Comparison of ENCODE assay signal across 1 cellular context in the genomic region with DNA sequence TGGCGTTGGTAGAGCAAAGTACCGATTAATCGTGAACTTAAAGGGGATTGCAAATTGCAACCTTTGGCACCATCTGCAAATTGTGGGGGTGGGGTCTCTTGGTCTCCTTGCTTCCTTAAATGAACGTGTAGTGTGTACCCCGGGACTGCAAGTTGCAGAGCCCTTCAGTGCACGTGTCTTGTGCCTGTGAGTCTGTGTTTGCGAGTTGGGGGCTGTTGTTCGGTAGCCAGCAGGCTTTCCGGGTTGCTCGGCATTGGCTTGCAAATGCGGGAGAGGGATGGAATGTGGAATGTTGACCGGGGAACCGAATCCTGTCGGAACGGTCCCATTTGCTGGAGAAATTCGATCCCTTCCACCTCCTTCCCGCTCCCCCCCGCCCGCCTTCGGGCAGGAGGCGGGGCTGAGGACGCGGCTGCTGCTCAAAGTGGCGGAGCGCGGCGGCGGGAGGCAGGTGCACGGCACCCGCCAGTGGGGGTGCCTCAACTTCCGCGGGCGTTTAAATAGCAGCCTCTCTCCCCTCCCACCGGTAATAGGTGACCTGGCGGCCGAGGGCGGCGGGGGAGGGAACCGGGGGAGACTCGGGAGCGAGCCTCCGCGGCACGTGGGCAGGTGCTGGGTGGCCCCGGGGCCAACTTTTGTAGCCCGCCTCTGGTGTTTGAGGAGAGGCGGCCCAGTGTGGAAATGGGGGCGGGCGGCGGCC.
TF ChIP-seq lines count a peak whose summit lies in the region.

No MANE protein-coding gene starts in this region.

TF ChIP-seq in GM12878, 131 proteins besides CTCF, POLR2A, EP300 and RAD21 (continued from another document):
- TF ChIP-seq MAX (IDR thresholded peaks at IDR 0.05; ENCODE audit: low read depth, low read length) (peak; percentile 63; the same call in 1 of the 2 replicates), PML (IDR thresholded peaks at IDR 0.05; ENCODE audit: low read length) (0 out of 2 replicates have a peak, but pooled peaks have one; percentile 58), TAF1 (IDR thresholded peaks at IDR 0.05; ENCODE audit: borderline replicate concordance, low read depth, low read length) (peak; percentile 59; the same call in 1 of the 2 replicates), MYC (IDR thresholded peaks at IDR 0.05; ENCODE audit: insufficient read depth, insufficient read length, insufficient replicate concordance, low read length, severe bottlenecking) (peak; percentile 79), RUNX3 (IDR thresholded peaks at IDR 0.05; ENCODE audit: low read length) (peak; percentile 23), CREM (IDR thresholded peaks at IDR 0.05; ENCODE audit: low read depth) (0 out of 2 replicates have a peak, but pooled peaks have one; percentile 27), MTA3 (IDR thresholded peaks at IDR 0.05; ENCODE audit: borderline replicate concordance, low read length) (peak; percentile 58; the same call in 1 of the 2 replicates)
- TF ChIP-seq, protein P1, sequence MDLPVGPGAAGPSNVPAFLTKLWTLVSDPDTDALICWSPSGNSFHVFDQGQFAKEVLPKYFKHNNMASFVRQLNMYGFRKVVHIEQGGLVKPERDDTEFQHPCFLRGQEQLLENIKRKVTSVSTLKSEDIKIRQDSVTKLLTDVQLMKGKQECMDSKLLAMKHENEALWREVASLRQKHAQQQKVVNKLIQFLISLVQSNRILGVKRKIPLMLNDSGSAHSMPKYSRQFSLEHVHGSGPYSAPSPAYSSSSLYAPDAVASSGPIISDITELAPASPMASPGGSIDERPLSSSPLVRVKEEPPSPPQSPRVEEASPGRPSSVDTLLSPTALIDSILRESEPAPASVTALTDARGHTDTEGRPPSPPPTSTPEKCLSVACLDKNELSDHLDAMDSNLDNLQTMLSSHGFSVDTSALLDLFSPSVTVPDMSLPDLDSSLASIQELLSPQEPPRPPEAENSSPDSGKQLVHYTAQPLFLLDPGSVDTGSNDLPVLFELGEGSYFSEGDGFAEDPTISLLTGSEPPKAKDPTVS (IDR thresholded peaks at IDR 0.05; ENCODE audit: low read depth, low read length): no peak
